Comparison of ENCODE assay signal across 1 cellular context in genomic region chr12:52865090-52865944, GRCh38.
TF ChIP-seq lines count a peak whose summit lies in the region.

No MANE protein-coding gene starts in this region.

TF ChIP-seq in H1, 55 proteins besides CTCF, POLR2A, EP300 and RAD21:
- TF ChIP-seq HDAC6 (IDR thresholded peaks at IDR 0.05; ENCODE audit: low read depth, low read length) (no peak), RFX5 (IDR thresholded peaks at IDR 0.05; ENCODE audit: borderline replicate concordance, low read depth, low read length) (no peak), BCL11A (IDR thresholded peaks at IDR 0.05; ENCODE audit: low read depth in 2 of 2, low read length in 2 of 2) (no peak), SAP30 (IDR thresholded peaks at IDR 0.05; ENCODE audit: insufficient read depth, insufficient replicate concordance, low read length) (no peak), CHD1 (IDR thresholded peaks at IDR 0.05; ENCODE audit: low read depth, low read length) (no peak), SP2 (IDR thresholded peaks at IDR 0.05; ENCODE audit: low read length) (no peak), CTBP2 (IDR thresholded peaks at IDR 0.05; ENCODE audit: borderline replicate concordance, insufficient read depth, insufficient read length, low read length) (no peak), EZH2 (IDR thresholded peaks at IDR 0.05; ENCODE audit: low read depth, low read length, severe bottlenecking) (no peak), ATF2 (IDR thresholded peaks at IDR 0.05; ENCODE audit: low read length) (no peak), YY1 (IDR thresholded peaks at IDR 0.05; ENCODE audit: low read depth, low read length) (0 out of 2 replicates have a peak, but pooled peaks have one; percentile 6), KDM1A (IDR thresholded peaks at IDR 0.05; ENCODE audit: borderline replicate concordance, low read length) (no peak), MAFK (IDR thresholded peaks at IDR 0.05; ENCODE audit: low read depth, low read length) (no peak), CREB1 (IDR thresholded peaks at IDR 0.05) (no peak), CEBPB (IDR thresholded peaks at IDR 0.05; ENCODE audit: low read depth, low read length) (0 out of 2 replicates have a peak, but pooled peaks have one; percentile 13), E2F6 (IDR thresholded peaks at IDR 0.05) (peak; percentile 27; the same call in 1 of the 2 replicates), NRF1 (IDR thresholded peaks at IDR 0.05; ENCODE audit: low read depth, low read length) (no peak), SIX5 (IDR thresholded peaks at IDR 0.05; ENCODE audit: low read depth, low read length) (no peak), HDAC2 (IDR thresholded peaks at IDR 0.05; ENCODE audit: borderline replicate concordance in 1 of 2, low read depth in 2 of 2, low read length in 2 of 2) (no peak), TEAD4 (IDR thresholded peaks at IDR 0.05; ENCODE audit: low read depth, low read length) (peak; percentile 46; the same call in 1 of the 2 replicates), GABPA (IDR thresholded peaks at IDR 0.05; ENCODE audit: borderline replicate concordance, insufficient read depth, low read length) (no peak; the same call in 1 of the 2 replicates), TAF1 (IDR thresholded peaks at IDR 0.05; ENCODE audit: low read depth, low read length) (no peak), SP1 (IDR thresholded peaks at IDR 0.05; ENCODE audit: low read depth, low read length) (peak; percentile 82), TCF12 (IDR thresholded peaks at IDR 0.05; ENCODE audit: low read depth, low read length) (0 out of 2 replicates have a peak, but pooled peaks have one; percentile 52), JUND (IDR thresholded peaks at IDR 0.05; ENCODE audit: low read length) (no peak), POLR2AphosphoS5 (IDR thresholded peaks at IDR 0.05; ENCODE audit: low read depth, low read length) (no peak), MAX (IDR thresholded peaks at IDR 0.05) (no peak), TAF7 (optimal IDR thresholded peaks at IDR 0.05; ENCODE audit: borderline replicate concordance, low read depth, low read length) (no peak), BRCA1 (IDR thresholded peaks at IDR 0.05; ENCODE audit: low read depth, low read length) (no peak), SIN3A (conservative IDR thresholded peaks at IDR 0.05 in 1 of 2, IDR thresholded peaks at IDR 0.05 in 1 of 2; ENCODE audit: low read depth in 1 of 2, low read length in 2 of 2) (no peak), NANOG (IDR thresholded peaks at IDR 0.05; ENCODE audit: insufficient read depth, low read depth, low read length, poor library complexity, severe bottlenecking) (no peak), EGR1 (IDR thresholded peaks at IDR 0.05; ENCODE audit: borderline replicate concordance, low read depth, low read length) (no peak), PHF8 (conservative IDR thresholded peaks at IDR 0.05; ENCODE audit: low read depth, low read length) (no peak), SRF (IDR thresholded peaks at IDR 0.05; ENCODE audit: low read depth, low read length) (no peak), GTF2F1 (IDR thresholded peaks at IDR 0.05; ENCODE audit: borderline replicate concordance, low read depth, low read length) (no peak), CBX8 (IDR thresholded peaks at IDR 0.05; ENCODE audit: borderline replicate concordance, low read depth, low read length) (no peak), FOSL1 (IDR thresholded peaks at IDR 0.05; ENCODE audit: insufficient read depth, low read depth, low read length) (no peak), ZNF274 (IDR thresholded peaks at IDR 0.05; ENCODE audit: borderline replicate concordance, extremely low read depth, low read length) (no peak), TBP (IDR thresholded peaks at IDR 0.05; ENCODE audit: low read depth, low read length) (no peak), CHD7 (IDR thresholded peaks at IDR 0.05; ENCODE audit: insufficient replicate concordance, low read length) (no peak), USF2 (IDR thresholded peaks at IDR 0.05; ENCODE audit: low read length) (no peak), RBBP5 (IDR thresholded peaks at IDR 0.05; ENCODE audit: borderline replicate concordance, low read depth, low read length) (no peak), SUZ12 (IDR thresholded peaks at IDR 0.05; ENCODE audit: low read length) (no peak), KDM4A (IDR thresholded peaks at IDR 0.05; ENCODE audit: low read depth, low read length, severe bottlenecking) (no peak), RNF2 (IDR thresholded peaks at IDR 0.05; ENCODE audit: borderline replicate concordance, low read depth, low read length, missing control alignments, poor library complexity, severe bottlenecking) (no peak), BACH1 (IDR thresholded peaks at IDR 0.05; ENCODE audit: low read length) (no peak), CHD2 (IDR thresholded peaks at IDR 0.05; ENCODE audit: low read length) (no peak), ATF3 (IDR thresholded peaks at IDR 0.05; ENCODE audit: insufficient read depth, low read depth, low read length) (no peak), RXRA (IDR thresholded peaks at IDR 0.05; ENCODE audit: insufficient read depth, low read depth, low read length) (no peak), SP4 (IDR thresholded peaks at IDR 0.05; ENCODE audit: low read length) (no peak), POU5F1 (IDR thresholded peaks at IDR 0.05; ENCODE audit: low read depth, low read length) (no peak), CBX5 (IDR thresholded peaks at IDR 0.05; ENCODE audit: low read depth, low read length) (no peak), ASH2L (IDR thresholded peaks at IDR 0.05; ENCODE audit: low read length) (no peak), SIRT6 (IDR thresholded peaks at IDR 0.05; ENCODE audit: low read length) (no peak)
